ENCODE assay signal across 23 cellular contexts in genomic region chr12:14984036-14984435, GRCh38. TPM values are rescaled to one million over a fixed set of nuclear protein-coding genes. Genes with fewer than 3 reads are reported as not detected.
DNase-seq lines count a peak whose midpoint lies in the region; ATAC-seq, FAIRE-seq and TF ChIP-seq lines count a peak whose summit lies in the region.
"Had no signal": no experiment of that assay in that cellular context is flagged by ENCODE, and none has a peak within 500 bp of the region (broad histone marks: within the 10 kb centered on the region; RNA-seq: fewer than 3 reads in every experiment).

No MANE protein-coding gene starts in this region.

- DNase-seq in HL-60 (ENCODE audit: low read depth in 1 of 2, low spot score in 1 of 2) (no peak), SK-MEL-5 (ENCODE audit: low read depth, low spot score) (peak; percentile 87), medulla oblongata (ENCODE audit: extremely low spot score) (peak; percentile 32), spleen (no peak), urothelium cell line (ENCODE audit: low spot score) (no peak)
- DNase-seq in activated effector memory CD4-positive, alpha-beta T cell treated with anti-CD3 and anti-CD28 coated beads, Interleukin-2, amount 50 U/mL, for 16 hours, result no peak
- DNase-seq: ACHN; BE2C; C1 segment of cervical spinal cord; Calu3; CD4-positive, alpha-beta memory T cell; DMS53; DND-41; H7; HFFc6; KBM-7 had no signal

- H3K9me3 ChIP-seq in spleen, result no peaks in the 10 kb centered on the region
- H3K9me3 ChIP-seq: BE2C had no signal

- H3K36me3 ChIP-seq in spleen, result no peaks in the 10 kb centered on the region
- H3K36me3 ChIP-seq: BE2C had no signal

- H3K4me3 ChIP-seq in HL-60 (replicated peaks; ENCODE audit: insufficient read depth, low read length) (no peak overlapping the region), spleen (no peak overlapping the region)
- H3K4me3 ChIP-seq: GM23338 had no signal

- TF ChIP-seq CTCF in HL-60 (IDR thresholded peaks at IDR 0.05; ENCODE audit: insufficient read depth, low read length), result no peak
- no peak for TF ChIP-seq CTCF in spleen (IDR thresholded peaks at IDR 0.05 in 8 of 11, conservative IDR thresholded peaks at IDR 0.05 in 3 of 11)

- ATAC-seq in GM18505 (IDR thresholded peaks at IDR 0.05; ENCODE audit: unreplicated experiment), result no peak
- ATAC-seq: GM23338, HCT116, HepG2 had no signal

- 52 to 74% (median 65%) methylated on average over 1 of the region's 1 CpG for WGBS in spleen, 5 donors

- TF ChIP-seq POLR2A in spleen (IDR thresholded peaks at IDR 0.05), result no peak
- TF ChIP-seq POLR2A in GM18505 (IDR thresholded peaks at IDR 0.05; ENCODE audit: borderline replicate concordance, extremely low read depth, insufficient read depth, insufficient read length), result no peak

- peaks cover 0 to 78% (median 32%) of the 10 kb centered on the region in 6 donors for H3K4me1 ChIP-seq in spleen
- H3K4me1 ChIP-seq: BE2C had no signal

- H3K27ac ChIP-seq in HL-60 (replicated peaks), result peak overlapping the region; percentile 90
- H3K27ac ChIP-seq in spleen, result peak overlapping the region in 5 of 8 donors; percentile 52 to 85 (median 81)

- no peak for FAIRE-seq in urothelium cell line (lab: Jason Lieb, UNC)
- FAIRE-seq: A204.1, G401.6, HepG2 had no signal

- intact Hi-C loops in spleen (cut with DNase I; ENCODE audit: low total_unique reads), result no loop called here

- no peaks in the 10 kb centered on the region for H3K27me3 ChIP-seq in HL-60 (ENCODE audit: insufficient read depth, poor library complexity, severe bottlenecking)
- H3K27me3 ChIP-seq in spleen (replicated peaks in 1 of 7), result no peaks in the 10 kb centered on the region
- H3K27me3 ChIP-seq: BE2C had no signal

- in situ Hi-C loops in SK-MEL-5 (cut with HindIII; ENCODE audit: low pct_unique_long_range_greater_than_20kb, low sequenced_read_pairs), result no loop called here

RNA-seq across cellular contexts. Expression of gene PDE6H, which starts 11.2 kb away (rescaled TPM):
- total RNA-seq in SK-MEL-5 (2014; rRNA removed; shearing (Covaris generic)), result not detected in 2 replicates
- not detected in 2 replicates for polyA plus RNA-seq in SK-MEL-5 (2015; cell fraction: cytosol; rRNA removed)
- polyA plus RNA-seq in SK-MEL-5 (2015; cell fraction: nucleus; rRNA removed), result not detected in 2 replicates
- 1 to 10 TPM in 1 of 7 donors, under 1 TPM in 2, not detected in 4; 0.37 to 2.6 (median 0.51) TPM for total RNA-seq in spleen
- polyA plus RNA-seq in spleen, result not detected
- total RNA-seq: Calu3; CD4-positive, alpha-beta memory T cell; GM23338; H7; HepG2; HFFc6 had no signal
- polyA plus RNA-seq: CD4-positive, alpha-beta memory T cell; GM23338; HepG2; IgD-negative memory B cell had no signal

RNA-seq across cellular contexts. Expression of gene ARHGDIB, which starts 22.6 kb away (rescaled TPM):
- total RNA-seq in SK-MEL-5 (2014; rRNA removed; shearing (Covaris generic)), result 0.63 and 2.6 TPM in 2 replicates
- polyA plus RNA-seq in SK-MEL-5 (2015; cell fraction: cytosol; rRNA removed), result 1.1 and 1.4 TPM in 2 replicates
- polyA plus RNA-seq in SK-MEL-5 (2015; cell fraction: nucleus; rRNA removed), result 6.0 TPM in 1 of 2 replicates, not detected in the other
- 100 to 1,000 TPM; 537 to 956 (median 706) TPM for total RNA-seq in spleen
- polyA plus RNA-seq in spleen, result 1,000 to 10,000 TPM in 1 of 3 donors, 100 to 1,000 TPM in 2; 835 to 1,063 (median 908) TPM
- total RNA-seq: GM23338 had no signal

RNA-seq across cellular contexts. Expression of gene ERP27, which starts 45.7 kb away (rescaled TPM):
- total RNA-seq in SK-MEL-5 (2014; rRNA removed; shearing (Covaris generic)), result 0.61 and 0.74 TPM in 2 replicates
- 1.1 and 1.6 TPM in 2 replicates for polyA plus RNA-seq in SK-MEL-5 (2015; cell fraction: cytosol; rRNA removed)
- 1.3 and 5.2 TPM in 2 replicates for polyA plus RNA-seq in SK-MEL-5 (2015; cell fraction: nucleus; rRNA removed)
- 1 to 10 TPM; 3.5 to 6.4 (median 4.3) TPM for total RNA-seq in spleen
- 1 to 10 TPM; 1.3 to 2.0 (median 1.6) TPM for polyA plus RNA-seq in spleen
- total RNA-seq: GM23338, H7, HFFc6 had no signal
- polyA plus RNA-seq: GM23338 had no signal

Comparison
In these comparisons a context has a peak if more than half of its experiments do, and no peak if none do; other contexts are left out.
1. DNase-seq: peak in SK-MEL-5 (single experiment) and medulla oblongata (single experiment); none in HL-60 (0 of 2), spleen (single experiment), urothelium cell line (single experiment) and activated effector memory CD4-positive, alpha-beta T cell treated with anti-CD3 and anti-CD28 coated beads, Interleukin-2, amount 50 U/mL, for 16 hours (single experiment).
2. RNA of gene ARHGDIB, which starts 22.6 kb away (total RNA-seq): 537 to 956 TPM in spleen; 0.63 to 2.6 TPM in SK-MEL-5; every median in the first group is over 100 times any median in the second.